14 cellular contexts compared by ENCODE assay signal in genomic region chr3:78867409-78868372, GRCh38.
DNase-seq lines count a peak whose midpoint lies in the region; ATAC-seq, FAIRE-seq and TF ChIP-seq lines count a peak whose summit lies in the region.
"Had no signal": no experiment of that assay in that cellular context is flagged by ENCODE, and none has a peak within 500 bp of the region (broad histone marks: within the 10 kb centered on the region; RNA-seq: fewer than 3 reads in every experiment).

No MANE protein-coding gene starts in this region.

- ATAC-seq in GM19467 (IDR thresholded peaks at IDR 0.05; ENCODE audit: unreplicated experiment): no peak
- ATAC-seq: sciatic nerve; stimulated activated naive CD8-positive, alpha-beta T cell treated with anti-CD3 and anti-CD28 coated beads, Interleukin-15, amount 100 ng/mL, for 72 hours had no signal

- FAIRE-seq in urothelium cell line (lab: Jason Lieb, UNC): no peak
- FAIRE-seq: kidney had no signal

- no peaks in the 10 kb centered on the region for H3K36me3 ChIP-seq in A673 (ENCODE audit: insufficient read depth, low read length, poor library complexity, severe bottlenecking)
- no peaks in the 10 kb centered on the region for H3K36me3 ChIP-seq in ovary

- no peak for TF ChIP-seq EP300 in ovary (IDR thresholded peaks at IDR 0.05)

- intact Hi-C loops in A673 (cut with micrococcal nuclease; ENCODE audit: unreplicated experiment) (loop anchor here (5.0 kb wide), 1 partner anchor 110 kb away; no protein-coding TSS in a partner anchor), ovary (cut with DNase I) (no loop called here)

- H3K4me3 ChIP-seq in A673 (ENCODE audit: low read depth, low read length, poor library complexity, severe bottlenecking): peak overlapping the region; percentile 18
- H3K4me3 ChIP-seq in ovary: no peak overlapping the region
- H3K4me3 ChIP-seq: BLaER1 treated with 17β-estradiol and CSF1 and Interleukin-3, amounts not matched to agents 10 nM and 100 nM had no signal

- CTCF ChIA-PET in A673 (lab: Charles Lee): no interaction called here

- TSS peak; percentile 37 for BruUV-seq in A673 (replicated peaks; lab: Mats Ljungman, UMichigan)

- H3K27me3 ChIP-seq in A673 (replicated peaks; ENCODE audit: insufficient read depth, low read depth, low read length, poor library complexity): no peaks in the 10 kb centered on the region
- H3K27me3 ChIP-seq in ovary: no peaks in the 10 kb centered on the region
- H3K27me3 ChIP-seq: BLaER1 treated with 17β-estradiol and CSF1 and Interleukin-3, amounts not matched to agents 10 nM and 100 nM had no signal

- TF ChIP-seq POLR2A in ovary (IDR thresholded peaks at IDR 0.05): no peak

- WGBS in ovary, 3 donors: 42 to 51% (median 49%) methylated on average over 7 of the region's 7 CpGs

- DNase-seq in A673 (ENCODE audit: low spot score) (peak; percentile 85), HCEC 1CT (peak; percentile 34), amniotic epithelial cell (ENCODE audit: low read depth) (peak; percentile 62), foreskin melanocyte (peak; percentile 51), urothelium cell line (ENCODE audit: low spot score) (no peak), ovary (no peak)
- no peak for DNase-seq in activated CD4-positive, CD25-positive, alpha-beta regulatory T cell treated with anti-CD3 and anti-CD28 coated beads, Interleukin-2, amount 50 U/mL, for 72 hours
- DNase-seq: dermis blood vessel endothelial cell; kidney; NCI-H1048; stimulated activated naive CD8-positive, alpha-beta T cell treated with anti-CD3 and anti-CD28 coated beads, Interleukin-15, amount 100 ng/mL, for 72 hours had no signal

- H3K4me1 ChIP-seq in A673 (ENCODE audit: insufficient read depth, low read length, poor library complexity, severe bottlenecking) (peaks cover 59% of the 10 kb centered on the region), ovary (ENCODE audit: insufficient read depth) (no peaks in the 10 kb centered on the region)

- H3K27ac ChIP-seq in A673 (ENCODE audit: low read depth, low read length, poor library complexity, severe bottlenecking): peak overlapping the region; percentile 90
- no peak overlapping the region for H3K27ac ChIP-seq in ovary
- H3K27ac ChIP-seq: BLaER1 treated with 17β-estradiol and CSF1 and Interleukin-3, amounts not matched to agents 10 nM and 100 nM had no signal

- POLR2A ChIA-PET in A673 (lab: Charles Lee; ENCODE audit: low non-redundant PET): no interaction called here

- H3K9me3 ChIP-seq in A673 (ENCODE audit: low read depth, low read length, poor library complexity, severe bottlenecking) (no peaks in the 10 kb centered on the region), ovary (no peaks in the 10 kb centered on the region)
- H3K9me3 ChIP-seq: BLaER1 treated with 17β-estradiol and CSF1 and Interleukin-3, amounts not matched to agents 10 nM and 100 nM had no signal

- TF ChIP-seq CTCF in A673 (conservative IDR thresholded peaks at IDR 0.05; ENCODE audit: low read depth, low read length) (no peak), ovary (IDR thresholded peaks at IDR 0.05) (no peak)

Comparison
In these comparisons a context has a peak if more than half of its experiments do, and no peak if none do; other contexts are left out.
1. DNase-seq: peak in A673 (single experiment), HCEC 1CT (single experiment), amniotic epithelial cell (single experiment) and foreskin melanocyte (single experiment); none in activated CD4-positive, CD25-positive, alpha-beta regulatory T cell treated with anti-CD3 and anti-CD28 coated beads, Interleukin-2, amount 50 U/mL, for 72 hours (single experiment), urothelium cell line (single experiment) and ovary (0 of 5).